8 cellular contexts compared by ENCODE assay signal in the genomic region with DNA sequence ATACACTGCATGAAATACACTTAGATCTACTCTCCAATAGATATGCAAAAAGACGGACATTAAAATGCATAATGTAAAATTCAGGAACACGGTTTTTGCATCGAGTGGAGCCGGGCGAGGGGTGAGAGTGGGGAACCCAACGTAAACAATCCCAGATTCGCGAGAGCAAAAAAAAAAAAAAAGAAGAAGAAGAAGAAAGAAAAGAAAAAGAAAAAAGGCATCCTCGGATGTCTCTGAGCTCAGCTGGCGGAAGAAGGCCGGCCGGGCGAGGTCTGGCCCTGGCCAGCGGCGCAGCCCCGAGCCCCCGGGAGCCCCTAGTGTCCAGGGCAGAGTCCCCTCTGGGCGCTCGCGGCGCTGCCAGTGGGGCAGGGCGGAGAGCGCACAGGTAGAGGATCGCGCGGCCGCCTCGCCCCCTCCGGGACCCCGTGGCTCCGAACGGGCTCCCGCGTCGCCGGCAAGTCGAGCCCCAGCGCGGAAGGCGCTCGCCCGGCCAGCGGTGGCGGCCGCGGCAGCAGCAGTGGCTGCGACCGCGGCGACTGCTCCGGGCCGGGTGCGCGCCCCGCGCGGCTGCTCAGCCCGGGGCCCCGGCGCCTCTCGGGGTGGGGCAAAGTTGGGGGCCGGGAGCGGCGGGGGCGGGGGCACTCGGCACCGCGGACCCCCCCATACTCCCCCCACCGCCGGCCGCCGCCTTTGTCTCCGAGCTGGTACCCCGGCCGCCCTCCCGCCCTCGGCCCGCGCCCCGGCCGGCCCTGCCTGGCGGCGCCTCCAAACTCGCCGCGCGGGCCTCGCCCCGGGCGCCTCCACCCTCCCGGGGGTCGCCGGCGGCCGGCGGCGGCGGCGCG. TPM values are rescaled to one million over a fixed set of nuclear protein-coding genes. Genes with fewer than 3 reads are reported as not detected.
DNase-seq lines count a peak whose midpoint lies in the region; ATAC-seq, FAIRE-seq and TF ChIP-seq lines count a peak whose summit lies in the region.

No MANE protein-coding gene starts in this region.

- peaks cover 41% of the 10 kb centered on the region for H3F3A ChIP-seq in PC-9 (ENCODE audit: insufficient read depth, low read depth)

- CTCF ChIA-PET in PC-9 (lab: Charles Lee) (interaction anchor here (0.6 kb wide), 2 partner anchors 11 to 68 kb away, joined by 3 to 5 read pairs; no protein-coding TSS in a partner anchor), endothelial cell of umbilical vein (lab: Charles Lee) (interaction anchor here (1.0 to 8.0 kb wide), 8 partner anchors 11 to 816 kb away, joined by 3 to 55 read pairs (median 5); no protein-coding TSS in a partner anchor)

- H3K79me2 ChIP-seq in PC-9 (ENCODE audit: low read depth), result peaks cover 46% of the 10 kb centered on the region
- peaks cover 56% of the 10 kb centered on the region for H3K79me2 ChIP-seq in endothelial cell of umbilical vein (ENCODE audit: control insufficient read depth, insufficient read depth, low read length)

- peak; percentile 53 for TF ChIP-seq POLR2A in endothelial cell of umbilical vein (IDR thresholded peaks at IDR 0.05; ENCODE audit: low read depth, low read length)

- TF ChIP-seq CTCF in PC-9 (conservative IDR thresholded peaks at IDR 0.05), result no peak; the same call in 1 of the 2 replicates
- peak; percentile 23 to 45 for TF ChIP-seq CTCF in endothelial cell of umbilical vein (IDR thresholded peaks at IDR 0.05; ENCODE audit: extremely low read depth in 1 of 2, insufficient read depth in 1 of 2, low read depth in 1 of 2, low read length in 2 of 2)

- no peaks in the 10 kb centered on the region for H4K20me1 ChIP-seq in PC-9 (ENCODE audit: insufficient read depth)
- no peaks in the 10 kb centered on the region for H4K20me1 ChIP-seq in endothelial cell of umbilical vein (replicated peaks; ENCODE audit: control insufficient read depth, extremely low read depth, insufficient read depth, low read length)

- H3K9me3 Mint-ChIP-seq in activated T-cell treated with anti-CD3 and anti-CD28 coated beads, Interleukin-2, amount 50 U/mL, for 72 hours, result no peaks in the 10 kb centered on the region
- peaks cover 0 to 4% (median 0%) of the 10 kb centered on the region in 9 donors for H3K9me3 Mint-ChIP-seq in naive thymus-derived CD8-positive, alpha-beta T cell

- H3K27ac Mint-ChIP-seq in activated T-cell treated with anti-CD3 and anti-CD28 coated beads, Interleukin-2, amount 50 U/mL, for 72 hours, result peak overlapping the region; percentile 77
- peak overlapping the region in 3 of 10 donors; percentile 44 to 95 (median 53) for H3K27ac Mint-ChIP-seq in naive thymus-derived CD8-positive, alpha-beta T cell

- H3K27me3 Mint-ChIP-seq in activated T-cell treated with anti-CD3 and anti-CD28 coated beads, Interleukin-2, amount 50 U/mL, for 72 hours (ENCODE audit: low read depth), result peaks cover 66% of the 10 kb centered on the region
- H3K27me3 Mint-ChIP-seq in naive thymus-derived CD8-positive, alpha-beta T cell, result peaks cover 33 to 59% (median 54%) of the 10 kb centered on the region in 5 donors

- peak overlapping the region; percentile 81 for H3K4me3 ChIP-seq in PC-9
- peak overlapping the region; percentile 49 to 88 (median 61) for H3K4me3 ChIP-seq in endothelial cell of umbilical vein (replicated peaks in 1 of 3; ENCODE audit: insufficient read depth in 1 of 3, low read depth in 1 of 3, low read length in 3 of 3)

- H3K27me3 ChIP-seq in PC-9 (ENCODE audit: insufficient read depth, low read depth) (no peaks in the 10 kb centered on the region), endothelial cell of umbilical vein (ENCODE audit: control insufficient read depth in 2 of 2, insufficient read depth in 2 of 2, low read length in 2 of 2) (no peaks in the 10 kb centered on the region)

- H3K4me1 Mint-ChIP-seq in activated T-cell treated with anti-CD3 and anti-CD28 coated beads, Interleukin-2, amount 50 U/mL, for 72 hours (ENCODE audit: low read depth), result peaks cover 11% of the 10 kb centered on the region
- peaks cover 10 to 39% (median 21%) of the 10 kb centered on the region in 4 donors for H3K4me1 Mint-ChIP-seq in naive thymus-derived CD8-positive, alpha-beta T cell

- intact Hi-C loops in PC-9 (cut with micrococcal nuclease; ENCODE audit: unreplicated experiment), result loop anchor here (10.0 kb wide), 1 partner anchor 393 kb away; no protein-coding TSS in a partner anchor
- intact Hi-C loops in endothelial cell of umbilical vein (cut with micrococcal nuclease), result loop anchor here (1.0 to 10.0 kb wide), 5 partner anchors 115 to 763 kb away; no protein-coding TSS in a partner anchor

- H3K9me1 ChIP-seq in endothelial cell of umbilical vein (replicated peaks; ENCODE audit: control insufficient read depth, extremely low read depth, insufficient read depth, low read length), result no peaks in the 10 kb centered on the region

- DNase-seq in activated T-cell treated with anti-CD3 and anti-CD28 coated beads, Interleukin-2, amount 50 U/mL, for 72 hours, result peak in 1 of 2 donors; percentile 6
- DNase-seq in activated T-cell treated with anti-CD3 and anti-CD28 coated beads for 4 hours (no peak), PC-9 (peak in 1 of 2 experiments; percentile 32), endothelial cell of umbilical vein (ENCODE audit: low read depth, low spot score) (peak; percentile 52), mucosa of gallbladder (ENCODE audit: low spot score) (no peak), kidney glomerular epithelial cell (lab: John Stamatoyannopoulos, UW) (no peak)
- DNase-seq in naive thymus-derived CD8-positive, alpha-beta T cell, result no peak

- H2AFZ ChIP-seq in PC-9, result peak overlapping the region; percentile 69
- H2AFZ ChIP-seq in endothelial cell of umbilical vein (ENCODE audit: low read depth, low read length), result peak overlapping the region; percentile 55

- ATAC-seq in activated T-cell treated with anti-CD3 and anti-CD28 coated beads, Interleukin-2, amount 50 U/mL, for 72 hours (replicated peaks in 1 of 2), result peak; percentile 57 to 61
- peak; percentile 57 for ATAC-seq in HG02759 (IDR thresholded peaks at IDR 0.05; ENCODE audit: unreplicated experiment)
- peak in 1 of 2 donors; percentile 17 for ATAC-seq in naive thymus-derived CD8-positive, alpha-beta T cell

- no peaks in the 10 kb centered on the region for H3K9me2 ChIP-seq in PC-9 (ENCODE audit: insufficient read depth)

- no TSS peak for BruUV-seq in PC-9 (replicated peaks; lab: Mats Ljungman, UMichigan)
- no TSS peak for BruUV-seq in endothelial cell of umbilical vein (replicated peaks; lab: Mats Ljungman, UMichigan)

- no peak for FAIRE-seq in endothelial cell of umbilical vein (lab: Jason Lieb, UNC)

- H3K9ac ChIP-seq in endothelial cell of umbilical vein (replicated peaks; ENCODE audit: extremely low read depth, insufficient read depth, low read length), result peak overlapping the region; percentile 93

- peak overlapping the region; percentile 95 to 98 for H3K4me3 Mint-ChIP-seq in activated T-cell treated with anti-CD3 and anti-CD28 coated beads, Interleukin-2, amount 50 U/mL, for 72 hours
- peak overlapping the region; percentile 83 to 98 (median 92) for H3K4me3 Mint-ChIP-seq in naive thymus-derived CD8-positive, alpha-beta T cell

- H3K4me2 ChIP-seq in PC-9 (peak overlapping the region; percentile 91), endothelial cell of umbilical vein (ENCODE audit: insufficient read depth, low read length) (peak overlapping the region; percentile 98)

- peak overlapping the region; percentile 86 for H3K27ac ChIP-seq in PC-9
- H3K27ac ChIP-seq in endothelial cell of umbilical vein (ENCODE audit: insufficient read depth, low read depth, low read length), result peak overlapping the region; percentile 86

- H3K36me3 ChIP-seq in PC-9 (ENCODE audit: low read depth) (no peaks in the 10 kb centered on the region), endothelial cell of umbilical vein (ENCODE audit: control insufficient read depth in 2 of 2, extremely low read depth in 1 of 2, insufficient read depth in 2 of 2, low read length in 2 of 2) (no peaks in the 10 kb centered on the region)

- POLR2A ChIA-PET in PC-9 (lab: Charles Lee; ENCODE audit: unreplicated experiment), result interaction anchor here (0.6 kb wide), 1 partner anchor 38 kb away, joined by 5 read pairs; no protein-coding TSS in a partner anchor
- POLR2A ChIA-PET in endothelial cell of umbilical vein (lab: Charles Lee), result no interaction called here
- POLR2A ChIA-PET in naive thymus-derived CD8-positive, alpha-beta T cell (lab: Charles Lee), result no interaction called here

- dilution Hi-C loops in endothelial cell of umbilical vein (cut with MboI; ENCODE audit: extremely low pct_ligation_motif_present, low sequenced_read_pairs), result no loop called here

- H3K9me3 ChIP-seq in PC-9 (ENCODE audit: insufficient read depth, low read depth) (no peaks in the 10 kb centered on the region), endothelial cell of umbilical vein (replicated peaks; ENCODE audit: control insufficient read depth, insufficient read depth, low read length) (no peaks in the 10 kb centered on the region)

- H3K36me3 Mint-ChIP-seq in activated T-cell treated with anti-CD3 and anti-CD28 coated beads, Interleukin-2, amount 50 U/mL, for 72 hours (ENCODE audit: insufficient read depth in 2 of 2), result peaks cover 4 to 6% of the 10 kb centered on the region in 2 donors
- peaks cover 2 to 5% (median 2%) of the 10 kb centered on the region in 3 donors for H3K36me3 Mint-ChIP-seq in naive thymus-derived CD8-positive, alpha-beta T cell

- H3K4me1 ChIP-seq in PC-9 (replicated peaks; ENCODE audit: insufficient read depth), result peaks cover 57% of the 10 kb centered on the region
- peaks cover 64% of the 10 kb centered on the region for H3K4me1 ChIP-seq in endothelial cell of umbilical vein (ENCODE audit: control insufficient read depth, extremely low read depth, insufficient read depth, low read length)

TF ChIP-seq in endothelial cell of umbilical vein, 7 proteins besides CTCF, POLR2A, EP300 and RAD21 (continues in another document):
- TF ChIP-seq EZH2 (IDR thresholded peaks at IDR 0.05; ENCODE audit: borderline replicate concordance, low read depth, low read length, severe bottlenecking) (no peak), POLR2AphosphoS5 (IDR thresholded peaks at IDR 0.05; ENCODE audit: insufficient read depth, low read depth, low read length) (peak; percentile 69)

RNA-seq across cellular contexts. Expression of gene ZFHX3, which starts 9.7 kb away (rescaled TPM):
- 1 to 10 TPM in 1 of 2 donors, under 1 TPM in 1; 0.35 to 1.0 TPM for total RNA-seq in activated T-cell treated with anti-CD3 and anti-CD28 coated beads, Interleukin-2, amount 50 U/mL, for 72 hours
- total RNA-seq in PC-9 (2021), result 20.5 and 23.1 TPM in 2 replicates
- 17.7 and 18.8 TPM in 2 replicates for total RNA-seq in endothelial cell of umbilical vein
- 3.0 and 3.7 TPM in 2 replicates for polyA plus RNA-seq in endothelial cell of umbilical vein
- 4.4 and 4.7 TPM in 2 replicates for polyA plus RNA-seq in endothelial cell of umbilical vein (2011; cell fraction: cytosol; rRNA removed)
- 10.3 and 10.5 TPM in 2 replicates for polyA plus RNA-seq in endothelial cell of umbilical vein (2011; cell fraction: nucleus; rRNA removed)
- polyA plus RNA-seq in endothelial cell of umbilical vein (2012), result 7.6 and 7.8 TPM in 2 replicates
- 14.8 and 14.9 TPM in 2 replicates for polyA minus RNA-seq in endothelial cell of umbilical vein
- 11.3 TPM for polyA minus RNA-seq in endothelial cell of umbilical vein (2011; cell fraction: cytosol; rRNA and poly(A)+ RNA removed)
- polyA minus RNA-seq in endothelial cell of umbilical vein (2011; cell fraction: nucleus; rRNA and poly(A)+ RNA removed), result 24.3 and 25.1 TPM in 2 replicates
- under 1 TPM; 0.34 to 0.38 TPM for total RNA-seq in naive thymus-derived CD8-positive, alpha-beta T cell
- polyA plus RNA-seq in naive thymus-derived CD8-positive, alpha-beta T cell, result under 1 TPM in 1 of 3 donors, not detected in 2; 0.05 TPM
- total RNA-seq in mucosa of gallbladder, result 51.4 TPM
